25 cellular contexts compared by ENCODE assay signal in the genomic region with DNA sequence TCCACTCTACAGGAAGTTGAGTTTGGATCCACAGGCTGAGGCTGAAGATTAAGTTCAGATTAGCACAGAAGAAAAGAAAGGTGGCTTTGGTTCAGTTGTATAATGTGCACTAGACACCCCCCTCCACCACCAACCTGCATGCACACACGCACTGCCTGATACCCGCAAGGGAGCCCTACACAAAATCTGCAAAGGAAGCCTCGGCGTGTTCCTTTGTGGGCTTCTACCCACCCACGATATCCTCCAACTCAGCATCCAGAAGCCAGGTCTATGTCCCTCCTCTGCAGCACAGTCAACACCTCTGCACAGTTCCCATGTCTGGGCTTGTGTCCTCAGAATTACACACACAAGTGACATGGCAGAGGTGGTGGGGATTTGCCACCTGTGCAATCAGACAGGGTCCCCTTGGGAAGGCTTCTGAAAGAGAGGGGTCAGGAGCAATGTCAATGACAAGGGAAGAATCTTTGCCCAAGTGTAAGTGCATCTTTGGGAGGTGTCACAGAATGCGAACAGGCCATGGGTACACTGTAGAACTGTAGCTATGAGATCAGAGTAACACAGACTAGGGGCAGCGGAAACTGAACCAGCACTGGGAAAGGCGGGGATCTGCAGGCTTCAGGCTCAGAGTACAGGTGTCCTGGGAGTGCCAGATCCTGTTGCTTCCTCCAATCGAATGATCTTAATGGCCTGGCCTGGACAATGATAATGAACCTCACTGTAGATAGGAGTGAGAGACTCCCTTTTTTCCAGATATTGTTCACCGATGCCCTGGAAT.
"Had no signal": no experiment of that assay in that cellular context is flagged by ENCODE, and none has a peak within 500 bp of the region (broad histone marks: within the 10 kb centered on the region; RNA-seq: fewer than 3 reads in every experiment).

No MANE protein-coding gene starts in this region.

- ATAC-seq: activated CD4-positive, CD25-positive, alpha-beta regulatory T cell treated with anti-CD3 and anti-CD28 coated beads, Interleukin-2, amount 50 U/mL, for 24 hours; activated CD8-positive, alpha-beta T cell treated with anti-CD3 and anti-CD28 coated beads for 36 hours; activated T-cell treated with anti-CD3 and anti-CD28 coated beads, Interleukin-2, amount 50 U/mL, for 4 hours; activated T-helper 17 cell treated with anti-CD3 and anti-CD28 coated beads, Interleukin-2, amount 50 U/mL, for 72 hours; esophagus mucosa; foreskin keratinocyte; gastroesophageal sphincter; T-helper 17 cell had no signal

- H3K27me3 ChIP-seq: brain microvascular endothelial cell, gastroesophageal sphincter had no signal

- H3K27ac ChIP-seq: brain microvascular endothelial cell, foreskin keratinocyte, gastroesophageal sphincter, WERI-Rb-1 had no signal

- H3K4me1 ChIP-seq: foreskin keratinocyte, gastroesophageal sphincter had no signal

- H3K9me3 ChIP-seq: gastroesophageal sphincter had no signal

- DNase-seq: activated B cell treated with CpG ODN at 0.5 μM for 24 hours; activated CD4-positive, alpha-beta T cell treated with anti-CD3 and anti-CD28 coated beads for 48 hours; activated CD4-positive, alpha-beta T cell treated with anti-CD3 and anti-CD28 coated beads, Interleukin-2, amount 50 U/mL, for 1 hour; activated CD4-positive, alpha-beta T cell treated with anti-CD3 and anti-CD28 coated beads, Interleukin-2, amount 50 U/mL, for 48 hours; activated CD8-positive, alpha-beta memory T cell treated with anti-CD3 and anti-CD28 coated beads for 24 hours; activated CD8-positive, alpha-beta T cell treated with anti-CD3 and anti-CD28 coated beads for 36 hours; activated effector memory CD4-positive, alpha-beta T cell treated with Interleukin-2 at 50 U/mL for 16 hours; activated gamma-delta T cell treated with Interleukin-2 at 50 U/mL for 16 hours; activated naive CD4-positive, alpha-beta T cell treated with anti-CD3 and anti-CD28 coated beads, Interleukin-2, amount 50 U/mL, for 16 hours; activated naive CD4-positive, alpha-beta T cell treated with Interleukin-2 at 50 U/mL for 16 hours; activated T-cell treated with anti-CD3 and anti-CD28 coated beads, Interleukin-2, amount 50 U/mL, for 4 hours; amniotic stem cell; anterior cingulate cortex; brain microvascular endothelial cell; caudate nucleus; effector CD8-positive, alpha-beta T cell; foreskin keratinocyte; T-helper 1 cell; T-helper 17 cell; T1000; WERI-Rb-1 had no signal

- H3K36me3 ChIP-seq: brain microvascular endothelial cell, gastroesophageal sphincter, WERI-Rb-1 had no signal

- H3K4me3 ChIP-seq: gastroesophageal sphincter had no signal
